9 cellular contexts compared by ENCODE assay signal in the genomic region with DNA sequence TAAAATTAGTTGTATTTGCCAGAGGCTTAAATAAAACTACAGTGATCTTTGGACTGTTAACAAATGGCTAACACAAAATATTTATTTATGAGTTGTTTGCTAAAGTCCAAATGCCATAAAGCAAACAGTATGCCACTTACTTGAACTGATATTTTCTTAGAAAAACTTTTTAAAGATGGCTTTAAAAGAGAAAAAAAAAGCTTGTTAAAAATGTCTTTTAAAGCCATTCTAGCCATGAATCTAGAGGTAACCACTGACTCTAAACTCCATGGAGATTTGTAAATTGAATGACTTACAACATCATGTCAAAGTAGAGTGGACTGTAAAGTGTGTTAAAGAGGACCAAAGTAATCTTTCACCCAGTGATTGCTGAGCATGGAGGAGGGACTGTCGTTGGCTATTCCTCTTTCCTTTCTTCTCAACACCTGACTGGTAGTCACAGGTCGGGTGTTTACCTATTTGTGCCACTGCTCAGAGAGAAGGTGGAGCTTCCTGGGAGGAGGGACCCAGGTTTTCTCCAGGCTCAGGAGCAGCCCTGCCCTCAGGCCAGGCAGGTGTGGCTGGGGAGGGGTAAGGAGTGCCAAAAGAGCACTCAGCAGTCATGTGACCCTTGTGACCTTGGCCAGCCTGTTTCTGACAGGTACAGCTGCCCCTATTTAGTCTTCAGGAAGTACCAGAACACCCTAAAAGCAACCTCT.
DNase-seq lines count a peak whose midpoint lies in the region; ATAC-seq and TF ChIP-seq lines count a peak whose summit lies in the region.
"Had no signal": no experiment of that assay in that cellular context is flagged by ENCODE, and none has a peak within 500 bp of the region (broad histone marks: within the 10 kb centered on the region; RNA-seq: fewer than 3 reads in every experiment).

No MANE protein-coding gene starts in this region.

- peaks cover 3% of the 10 kb centered on the region for H3K36me3 Mint-ChIP-seq in type B pancreatic cell
- no peaks in the 10 kb centered on the region for H3K36me3 Mint-ChIP-seq in activated CD8-positive, alpha-beta T cell treated with anti-CD3 and anti-CD28 coated beads, Interleukin-2, amount 10 ng/mL, durations not matched to agents 7 days and 5 days (ENCODE audit: low read depth)

- H3K4me3 Mint-ChIP-seq in type B pancreatic cell = no peak overlapping the region
- no peak overlapping the region for H3K4me3 Mint-ChIP-seq in activated CD8-positive, alpha-beta T cell treated with anti-CD3 and anti-CD28 coated beads, Interleukin-2, amount 10 ng/mL, durations not matched to agents 7 days and 5 days

- H3K27me3 Mint-ChIP-seq in type B pancreatic cell = no peaks in the 10 kb centered on the region
- no peaks in the 10 kb centered on the region for H3K27me3 Mint-ChIP-seq in activated CD8-positive, alpha-beta T cell treated with anti-CD3 and anti-CD28 coated beads, Interleukin-2, amount 10 ng/mL, durations not matched to agents 7 days and 5 days (ENCODE audit: low read depth)

- peak overlapping the region; percentile 79 for H3K27ac Mint-ChIP-seq in type B pancreatic cell
- no peak overlapping the region for H3K27ac Mint-ChIP-seq in activated CD8-positive, alpha-beta T cell treated with anti-CD3 and anti-CD28 coated beads, Interleukin-2, amount 10 ng/mL, durations not matched to agents 7 days and 5 days

- peak; percentile 85 for DNase-seq in LoVo (ENCODE audit: low spot score)
- peak; percentile 84 for DNase-seq in NCI-H774 (lab: John Stamatoyannopoulos, UW)
- peak; percentile 76 for DNase-seq in iPS-NIHi11 (ENCODE audit: low spot score)
- DNase-seq in type B pancreatic cell (ENCODE audit: extremely low spot score, unreplicated experiment) = no peak
- DNase-seq in hippocampal formation (lab: John Stamatoyannopoulos, UW) = no peak
- DNase-seq in activated CD8-positive, alpha-beta T cell treated with anti-CD3 and anti-CD28 coated beads, Interleukin-2, amount 10 ng/mL, durations not matched to agents 7 days and 5 days = no peak
- DNase-seq: aorta, NCI-H1092 had no signal

- no peak for TF ChIP-seq CTCF in type B pancreatic cell (conservative IDR thresholded peaks at IDR 0.05)

- no peaks in the 10 kb centered on the region for H3K4me1 Mint-ChIP-seq in type B pancreatic cell (ENCODE audit: unreplicated experiment)
- no peaks in the 10 kb centered on the region for H3K4me1 Mint-ChIP-seq in activated CD8-positive, alpha-beta T cell treated with anti-CD3 and anti-CD28 coated beads, Interleukin-2, amount 10 ng/mL, durations not matched to agents 7 days and 5 days (ENCODE audit: low read depth)

- CTCF ChIA-PET in activated CD8-positive, alpha-beta T cell treated with anti-CD3 and anti-CD28 coated beads, Interleukin-2, amount 10 ng/mL, durations not matched to agents 7 days and 5 days (lab: Charles Lee) = no interaction called here

- H3K9me3 Mint-ChIP-seq in type B pancreatic cell = no peaks in the 10 kb centered on the region
- H3K9me3 Mint-ChIP-seq in activated CD8-positive, alpha-beta T cell treated with anti-CD3 and anti-CD28 coated beads, Interleukin-2, amount 10 ng/mL, durations not matched to agents 7 days and 5 days (ENCODE audit: insufficient read depth) = no peaks in the 10 kb centered on the region

- no peak for ATAC-seq in GM21526 (IDR thresholded peaks at IDR 0.05; ENCODE audit: low FRiP score, unreplicated experiment)
- ATAC-seq in activated CD8-positive, alpha-beta T cell treated with anti-CD3 and anti-CD28 coated beads, Interleukin-2, amount 10 ng/mL, durations not matched to agents 7 days and 5 days = no peak

- POLR2A ChIA-PET in activated CD8-positive, alpha-beta T cell treated with anti-CD3 and anti-CD28 coated beads, Interleukin-2, amount 10 ng/mL, durations not matched to agents 7 days and 5 days (lab: Charles Lee) = no interaction called here

Comparison
In these comparisons a context has a peak if more than half of its experiments do, and no peak if none do; other contexts are left out.
1. DNase-seq: peak in LoVo (single experiment), NCI-H774 (single experiment) and iPS-NIHi11 (single experiment); none in type B pancreatic cell (single experiment), hippocampal formation (0 of 2) and activated CD8-positive, alpha-beta T cell treated with anti-CD3 and anti-CD28 coated beads, Interleukin-2, amount 10 ng/mL, durations not matched to agents 7 days and 5 days (single experiment).